Comparison of ENCODE assay signal across 8 cellular contexts in the genomic region with DNA sequence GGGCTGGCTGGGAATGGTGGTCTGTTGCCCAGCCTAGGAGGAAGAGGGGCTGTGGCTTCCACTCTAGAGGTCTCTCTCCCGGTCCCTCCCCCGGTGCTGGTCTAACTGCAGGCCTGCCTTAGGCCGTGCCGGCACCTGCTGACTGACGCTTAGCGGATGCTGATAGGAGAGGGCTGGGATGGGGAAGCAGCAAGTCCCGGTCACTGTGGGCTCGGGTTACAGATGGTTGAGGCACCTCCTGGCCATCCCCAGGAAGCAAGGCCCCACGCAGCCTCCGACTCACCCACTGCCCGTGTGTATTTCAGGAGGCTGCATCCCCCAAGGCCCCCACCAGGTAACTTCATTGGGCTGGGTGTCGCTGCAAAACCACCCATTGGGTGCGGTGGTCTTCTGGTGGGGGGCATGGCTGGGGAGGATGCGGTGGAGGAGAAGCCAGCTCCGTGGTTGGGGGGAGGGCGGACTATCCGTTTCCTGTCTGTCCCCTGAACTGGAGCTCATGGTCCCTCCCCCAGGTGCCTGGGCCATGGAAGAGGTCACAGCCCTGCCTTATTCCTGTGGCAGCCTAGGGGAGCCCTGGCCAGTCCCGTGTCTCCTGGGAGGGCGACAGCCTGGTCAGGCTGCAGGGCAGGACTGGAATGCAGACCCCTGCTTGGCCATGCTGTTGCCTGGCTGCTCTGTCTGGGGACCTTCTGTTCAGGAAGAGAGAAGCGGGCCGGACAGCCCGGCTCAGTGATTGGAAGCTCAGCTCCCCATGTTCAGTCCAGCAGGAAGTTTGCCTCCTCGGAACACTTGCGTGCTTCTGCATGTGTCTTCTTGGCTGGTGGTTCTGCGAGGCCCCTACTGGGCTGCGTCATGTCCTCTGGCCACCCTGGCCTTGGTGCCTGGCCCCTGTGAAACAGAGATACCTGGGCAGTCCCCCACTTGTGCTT.
DNase-seq lines count a peak whose midpoint lies in the region; ATAC-seq and TF ChIP-seq lines count a peak whose summit lies in the region.

No MANE protein-coding gene starts in this region.

- H3K27ac Mint-ChIP-seq in GM23338 (peak overlapping the region; percentile 40; the same call in 1 of the 2 replicates), T-cell (peak overlapping the region; percentile 94 to 95)

- DNase-seq in GM23338 (ENCODE audit: low spot score) (peak; percentile 94), T-cell (peak in 3 of 34 experiments; percentile 32 to 43 (median 39)), iPS-NIHi11 (ENCODE audit: low spot score) (peak; percentile 82), HPDE6-E6E7 (ENCODE audit: extremely low spot score) (no peak), AG08395 (ENCODE audit: low spot score) (no peak), LoVo (ENCODE audit: low spot score) (no peak)

- H2AFZ ChIP-seq in ACC112 (ENCODE audit: low read length, unreplicated experiment) (no peak overlapping the region), GM23338 (no peak overlapping the region)

- CTCF ChIA-PET in T-cell (lab: Charles Lee) = interaction anchor here (0.6 to 2.3 kb wide), 5 partner anchors 8 to 199 kb away, joined by 3 to 12 read pairs (median 4); no protein-coding TSS in a partner anchor

- H3K79me2 ChIP-seq in ACC112 (ENCODE audit: control insufficient read depth, insufficient read depth, low read length, unreplicated experiment) (peaks cover 65% of the 10 kb centered on the region), GM23338 (replicated peaks; ENCODE audit: insufficient read depth) (peaks cover 57% of the 10 kb centered on the region)

- no peaks in the 10 kb centered on the region for H3K27me3 ChIP-seq in ACC112 (ENCODE audit: insufficient read depth, low read length)
- no peaks in the 10 kb centered on the region for H3K27me3 ChIP-seq in GM23338 (ENCODE audit: insufficient read depth)

- 0 out of 2 replicates have a peak, but pooled peaks cover 9% of the 10 kb centered on the region for H3F3A ChIP-seq in GM23338 (replicated peaks; ENCODE audit: low read depth)

- H3K4me3 ChIP-seq in ACC112 (ENCODE audit: low read depth, low read length) (no peak overlapping the region), GM23338 (peak overlapping the region; percentile 38; the same call in 1 of the 2 replicates)

- no peaks in the 10 kb centered on the region for H3K9me2 ChIP-seq in GM23338 (ENCODE audit: insufficient read depth)

- peaks cover 5% of the 10 kb centered on the region; the same call in 1 of the 2 replicates for H4K20me1 ChIP-seq in GM23338 (replicated peaks; ENCODE audit: insufficient read depth)

- peaks cover 33% of the 10 kb centered on the region for H3K27me3 Mint-ChIP-seq in GM23338 (ENCODE audit: insufficient read depth, low read depth, poor library complexity)
- no peaks in the 10 kb centered on the region for H3K27me3 Mint-ChIP-seq in T-cell

- no peaks in the 10 kb centered on the region for H3K36me3 Mint-ChIP-seq in GM23338 (ENCODE audit: low read depth)
- no peaks in the 10 kb centered on the region for H3K36me3 Mint-ChIP-seq in T-cell

- H3K4me2 ChIP-seq in GM23338 = peak overlapping the region; percentile 78

- ATAC-seq in GM23338 (peak; percentile 80), T-cell (replicated peaks in 1 of 4) (peak in 2 of 4 experiments; percentile 5 to 31), HG03135 (IDR thresholded peaks at IDR 0.05; ENCODE audit: unreplicated experiment) (no peak)

- TF ChIP-seq CTCF in GM23338 (conservative IDR thresholded peaks at IDR 0.05; ENCODE audit: low read depth in 2 of 2) = no peak

- peaks cover 2% of the 10 kb centered on the region; the same call in 1 of the 2 replicates for H3K36me3 ChIP-seq in ACC112 (ENCODE audit: insufficient read depth, low read length)
- no peaks in the 10 kb centered on the region for H3K36me3 ChIP-seq in GM23338 (ENCODE audit: insufficient read depth)

- peaks cover 54% of the 10 kb centered on the region for H3K4me1 Mint-ChIP-seq in GM23338
- H3K4me1 Mint-ChIP-seq in T-cell = peaks cover 56 to 69% (median 66%) of the 10 kb centered on the region in 3 donors

- peak overlapping the region; percentile 33; the same call in 1 of the 3 replicates for H3K4me3 Mint-ChIP-seq in GM23338
- H3K4me3 Mint-ChIP-seq in T-cell = peak overlapping the region in 2 of 3 donors; percentile 73 to 81

- peaks cover 52% of the 10 kb centered on the region for H3K4me1 ChIP-seq in ACC112 (ENCODE audit: control insufficient read depth, insufficient read depth, low read length, unreplicated experiment)
- peaks cover 39% of the 10 kb centered on the region for H3K4me1 ChIP-seq in GM23338 (ENCODE audit: insufficient read depth)

- H3K9me3 Mint-ChIP-seq in GM23338 (no peaks in the 10 kb centered on the region), T-cell (no peaks in the 10 kb centered on the region)

- peak overlapping the region; percentile 94 for H3K27ac ChIP-seq in ACC112 (ENCODE audit: low read depth, low read length)
- H3K27ac ChIP-seq in GM23338 (ENCODE audit: low read depth) = peak overlapping the region; percentile 96

- POLR2A ChIA-PET in T-cell (lab: Charles Lee) = no interaction called here

TF ChIP-seq in GM23338, 12 proteins besides CTCF, POLR2A, EP300 and RAD21:
- TF ChIP-seq STAT1 (IDR thresholded peaks at IDR 0.05; ENCODE audit: unreplicated experiment) = no peak
- no peak for TF ChIP-seq ZNF331 (CRISPR knock-in tag; IDR thresholded peaks at IDR 0.05; ENCODE audit: low read depth)
- peak; percentile 35 for TF ChIP-seq POLR2AphosphoS5 (IDR thresholded peaks at IDR 0.05; ENCODE audit: low read depth)
- TF ChIP-seq, protein P1, sequence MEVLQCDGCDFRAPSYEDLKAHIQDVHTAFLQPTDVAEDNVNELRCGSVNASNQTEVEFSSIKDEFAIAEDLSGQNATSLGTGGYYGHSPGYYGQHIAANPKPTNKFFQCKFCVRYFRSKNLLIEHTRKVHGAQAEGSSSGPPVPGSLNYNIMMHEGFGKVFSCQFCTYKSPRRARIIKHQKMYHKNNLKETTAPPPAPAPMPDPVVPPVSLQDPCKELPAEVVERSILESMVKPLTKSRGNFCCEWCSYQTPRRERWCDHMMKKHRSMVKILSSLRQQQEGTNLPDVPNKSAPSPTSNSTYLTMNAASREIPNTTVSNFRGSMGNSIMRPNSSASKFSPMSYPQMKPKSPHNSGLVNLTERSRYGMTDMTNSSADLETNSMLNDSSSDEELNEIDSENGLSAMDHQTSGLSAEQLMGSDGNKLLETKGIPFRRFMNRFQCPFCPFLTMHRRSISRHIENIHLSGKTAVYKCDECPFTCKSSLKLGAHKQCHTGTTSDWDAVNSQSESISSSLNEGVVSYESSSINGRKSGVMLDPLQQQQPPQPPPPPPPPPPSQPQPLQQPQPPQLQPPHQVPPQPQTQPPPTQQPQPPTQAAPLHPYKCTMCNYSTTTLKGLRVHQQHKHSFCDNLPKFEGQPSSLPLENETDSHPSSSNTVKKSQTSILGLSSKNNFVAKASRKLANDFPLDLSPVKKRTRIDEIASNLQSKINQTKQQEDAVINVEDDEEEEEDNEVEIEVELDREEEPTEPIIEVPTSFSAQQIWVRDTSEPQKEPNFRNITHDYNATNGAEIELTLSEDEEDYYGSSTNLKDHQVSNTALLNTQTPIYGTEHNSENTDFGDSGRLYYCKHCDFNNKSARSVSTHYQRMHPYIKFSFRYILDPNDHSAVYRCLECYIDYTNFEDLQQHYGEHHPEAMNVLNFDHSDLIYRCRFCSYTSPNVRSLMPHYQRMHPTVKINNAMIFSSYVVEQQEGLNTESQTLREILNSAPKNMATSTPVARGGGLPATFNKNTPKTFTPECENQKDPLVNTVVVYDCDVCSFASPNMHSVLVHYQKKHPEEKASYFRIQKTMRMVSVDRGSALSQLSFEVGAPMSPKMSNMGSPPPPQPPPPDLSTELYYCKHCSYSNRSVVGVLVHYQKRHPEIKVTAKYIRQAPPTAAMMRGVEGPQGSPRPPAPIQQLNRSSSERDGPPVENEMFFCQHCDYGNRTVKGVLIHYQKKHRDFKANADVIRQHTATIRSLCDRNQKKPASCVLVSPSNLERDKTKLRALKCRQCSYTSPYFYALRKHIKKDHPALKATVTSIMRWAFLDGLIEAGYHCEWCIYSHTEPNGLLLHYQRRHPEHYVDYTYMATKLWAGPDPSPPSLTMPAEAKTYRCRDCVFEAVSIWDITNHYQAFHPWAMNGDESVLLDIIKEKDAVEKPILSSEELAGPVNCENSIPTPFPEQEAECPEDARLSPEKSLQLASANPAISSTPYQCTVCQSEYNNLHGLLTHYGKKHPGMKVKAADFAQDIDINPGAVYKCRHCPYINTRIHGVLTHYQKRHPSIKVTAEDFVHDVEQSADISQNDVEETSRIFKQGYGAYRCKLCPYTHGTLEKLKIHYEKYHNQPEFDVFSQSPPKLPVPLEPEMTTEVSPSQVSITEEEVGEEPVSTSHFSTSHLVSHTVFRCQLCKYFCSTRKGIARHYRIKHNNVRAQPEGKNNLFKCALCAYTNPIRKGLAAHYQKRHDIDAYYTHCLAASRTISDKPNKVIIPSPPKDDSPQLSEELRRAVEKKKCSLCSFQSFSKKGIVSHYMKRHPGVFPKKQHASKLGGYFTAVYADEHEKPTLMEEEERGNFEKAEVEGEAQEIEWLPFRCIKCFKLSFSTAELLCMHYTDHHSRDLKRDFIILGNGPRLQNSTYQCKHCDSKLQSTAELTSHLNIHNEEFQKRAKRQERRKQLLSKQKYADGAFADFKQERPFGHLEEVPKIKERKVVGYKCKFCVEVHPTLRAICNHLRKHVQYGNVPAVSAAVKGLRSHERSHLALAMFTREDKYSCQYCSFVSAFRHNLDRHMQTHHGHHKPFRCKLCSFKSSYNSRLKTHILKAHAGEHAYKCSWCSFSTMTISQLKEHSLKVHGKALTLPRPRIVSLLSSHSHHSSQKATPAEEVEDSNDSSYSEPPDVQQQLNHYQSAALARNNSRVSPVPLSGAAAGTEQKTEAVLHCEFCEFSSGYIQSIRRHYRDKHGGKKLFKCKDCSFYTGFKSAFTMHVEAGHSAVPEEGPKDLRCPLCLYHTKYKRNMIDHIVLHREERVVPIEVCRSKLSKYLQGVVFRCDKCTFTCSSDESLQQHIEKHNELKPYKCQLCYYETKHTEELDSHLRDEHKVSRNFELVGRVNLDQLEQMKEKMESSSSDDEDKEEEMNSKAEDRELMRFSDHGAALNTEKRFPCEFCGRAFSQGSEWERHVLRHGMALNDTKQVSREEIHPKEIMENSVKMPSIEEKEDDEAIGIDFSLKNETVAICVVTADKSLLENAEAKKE (CRISPR knock-in tag; IDR thresholded peaks at IDR 0.05) = no peak
- TF ChIP-seq, protein P2, sequence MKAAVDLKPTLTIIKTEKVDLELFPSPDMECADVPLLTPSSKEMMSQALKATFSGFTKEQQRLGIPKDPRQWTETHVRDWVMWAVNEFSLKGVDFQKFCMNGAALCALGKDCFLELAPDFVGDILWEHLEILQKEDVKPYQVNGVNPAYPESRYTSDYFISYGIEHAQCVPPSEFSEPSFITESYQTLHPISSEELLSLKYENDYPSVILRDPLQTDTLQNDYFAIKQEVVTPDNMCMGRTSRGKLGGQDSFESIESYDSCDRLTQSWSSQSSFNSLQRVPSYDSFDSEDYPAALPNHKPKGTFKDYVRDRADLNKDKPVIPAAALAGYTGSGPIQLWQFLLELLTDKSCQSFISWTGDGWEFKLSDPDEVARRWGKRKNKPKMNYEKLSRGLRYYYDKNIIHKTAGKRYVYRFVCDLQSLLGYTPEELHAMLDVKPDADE (IDR thresholded peaks at IDR 0.05) = peak; percentile 28; the same call in 1 of the 2 replicates

Comparison
In these comparisons a context has a peak if more than half of its experiments do, and no peak if none do; other contexts are left out.
1. DNase-seq: peak in GM23338 (single experiment) and iPS-NIHi11 (single experiment); none in HPDE6-E6E7 (single experiment), AG08395 (single experiment) and LoVo (single experiment).